In genomic region chr2:225025917-225026571, GRCh38 we compare ENCODE assay signal across 9 cellular contexts. TPM values are rescaled to one million over a fixed set of nuclear protein-coding genes. Genes with fewer than 3 reads are reported as not detected.
DNase-seq lines count a peak whose midpoint lies in the region; ATAC-seq and TF ChIP-seq lines count a peak whose summit lies in the region.
"Had no signal": no experiment of that assay in that cellular context is flagged by ENCODE, and none has a peak within 500 bp of the region (broad histone marks: within the 10 kb centered on the region; RNA-seq: fewer than 3 reads in every experiment).

No MANE protein-coding gene starts in this region.

- peaks cover 75% of the 10 kb centered on the region for H3K4me1 ChIP-seq in CD8-positive, alpha-beta memory T cell (ENCODE audit: insufficient read depth, low read length)

- no TSS peak for BruUV-seq in Calu3 (replicated peaks; lab: Mats Ljungman, UMichigan)

- H3K36me3 Mint-ChIP-seq in CD8-positive, alpha-beta memory T cell = peaks cover 0 to 23% (median 10%) of the 10 kb centered on the region in 3 donors
- H3K36me3 Mint-ChIP-seq in activated naive CD8-positive, alpha-beta T cell treated with anti-CD3 and anti-CD28 coated beads, Interleukin-2, amount 50 U/mL, for 24 hours (ENCODE audit: low read depth) = peaks cover 20% of the 10 kb centered on the region
- peaks cover 0 to 29% (median 4%) of the 10 kb centered on the region in 3 donors for H3K36me3 Mint-ChIP-seq in naive thymus-derived CD8-positive, alpha-beta T cell
- H3K36me3 Mint-ChIP-seq in Calu3 (ENCODE audit: insufficient read depth, unreplicated experiment) = no peaks in the 10 kb centered on the region

- peak overlapping the region in 6 of 7 donors; percentile 10 to 37 (median 24) for H3K4me3 Mint-ChIP-seq in CD8-positive, alpha-beta memory T cell
- H3K4me3 Mint-ChIP-seq in activated naive CD8-positive, alpha-beta T cell treated with anti-CD3 and anti-CD28 coated beads, Interleukin-2, amount 50 U/mL, for 24 hours = peak overlapping the region; percentile 1
- peak overlapping the region; percentile 2 to 72 (median 52) for H3K4me3 Mint-ChIP-seq in naive thymus-derived CD8-positive, alpha-beta T cell
- H3K4me3 Mint-ChIP-seq in Calu3 (ENCODE audit: low read depth, unreplicated experiment) = no peak overlapping the region

- TF ChIP-seq POLR2A in GM18505 (IDR thresholded peaks at IDR 0.05; ENCODE audit: borderline replicate concordance, extremely low read depth, insufficient read depth, insufficient read length) = no peak

- POLR2A ChIA-PET in CD8-positive, alpha-beta memory T cell (lab: Charles Lee) = no interaction called here
- POLR2A ChIA-PET in naive thymus-derived CD8-positive, alpha-beta T cell (lab: Charles Lee) = interaction anchor here (1.0 to 2.8 kb wide), 2 partner anchors 13 to 15 kb away, joined by 3 to 12 read pairs; partner anchors contain the start of gene DOCK10

- no peaks in the 10 kb centered on the region for H3K27me3 Mint-ChIP-seq in CD8-positive, alpha-beta memory T cell
- no peaks in the 10 kb centered on the region for H3K27me3 Mint-ChIP-seq in activated naive CD8-positive, alpha-beta T cell treated with anti-CD3 and anti-CD28 coated beads, Interleukin-2, amount 50 U/mL, for 24 hours
- H3K27me3 Mint-ChIP-seq in naive thymus-derived CD8-positive, alpha-beta T cell = no peaks in the 10 kb centered on the region
- no peaks in the 10 kb centered on the region for H3K27me3 Mint-ChIP-seq in Calu3 (ENCODE audit: unreplicated experiment)

- no peaks in the 10 kb centered on the region for H3K9me3 ChIP-seq in CD8-positive, alpha-beta memory T cell (ENCODE audit: low read length)

- intact Hi-C loops in Calu3 (cut with micrococcal nuclease; ENCODE audit: unreplicated experiment) = no loop called here

- CTCF ChIA-PET in CD8-positive, alpha-beta memory T cell (lab: Charles Lee) = interaction anchor here (1.0 to 1.9 kb wide), 3 partner anchors 14 to 24 kb away, joined by 4 to 8 read pairs (median 4); no protein-coding TSS in a partner anchor
- CTCF ChIA-PET in Calu3 (lab: Charles Lee) = interaction anchor here (0.5 kb wide), 1 partner anchor 558 kb away, joined by 8 read pairs; no protein-coding TSS in a partner anchor

- no peak for TF ChIP-seq CTCF in Calu3 (IDR thresholded peaks at IDR 0.05; ENCODE audit: unreplicated experiment)

- no peaks in the 10 kb centered on the region for H3K9me3 Mint-ChIP-seq in CD8-positive, alpha-beta memory T cell
- no peaks in the 10 kb centered on the region for H3K9me3 Mint-ChIP-seq in activated naive CD8-positive, alpha-beta T cell treated with anti-CD3 and anti-CD28 coated beads, Interleukin-2, amount 50 U/mL, for 24 hours
- no peaks in the 10 kb centered on the region for H3K9me3 Mint-ChIP-seq in naive thymus-derived CD8-positive, alpha-beta T cell
- no peaks in the 10 kb centered on the region for H3K9me3 Mint-ChIP-seq in Calu3 (ENCODE audit: low read depth, unreplicated experiment)

- peak in 1 of 5 donors; percentile 21 for DNase-seq in CD8-positive, alpha-beta memory T cell
- DNase-seq in Kasumi-1 (lab: John Stamatoyannopoulos, UW) = peak; percentile 72 to 81
- no peak for DNase-seq in activated naive CD8-positive, alpha-beta T cell treated with anti-CD3 and anti-CD28 coated beads, Interleukin-2, amount 50 U/mL, for 24 hours
- peak in 2 of 10 donors; percentile 22 for DNase-seq in naive thymus-derived CD8-positive, alpha-beta T cell
- no peak for DNase-seq in Calu3
- no peak for DNase-seq in 8988T
- DNase-seq: NCI-H1417 had no signal

- H3K4me3 ChIP-seq in CD8-positive, alpha-beta memory T cell (ENCODE audit: low read length) = no peak overlapping the region

- no peaks in the 10 kb centered on the region for H3K36me3 ChIP-seq in CD8-positive, alpha-beta memory T cell (ENCODE audit: insufficient read depth, low read length)

- H3K4me1 Mint-ChIP-seq in CD8-positive, alpha-beta memory T cell = peaks cover 73 to 88% (median 83%) of the 10 kb centered on the region in 3 donors
- peaks cover 83% of the 10 kb centered on the region for H3K4me1 Mint-ChIP-seq in activated naive CD8-positive, alpha-beta T cell treated with anti-CD3 and anti-CD28 coated beads, Interleukin-2, amount 50 U/mL, for 24 hours
- peaks cover 43 to 85% (median 80%) of the 10 kb centered on the region in 4 donors for H3K4me1 Mint-ChIP-seq in naive thymus-derived CD8-positive, alpha-beta T cell
- H3K4me1 Mint-ChIP-seq in Calu3 (ENCODE audit: low read depth, unreplicated experiment) = peaks cover 27% of the 10 kb centered on the region

- no peaks in the 10 kb centered on the region for H3K27me3 ChIP-seq in CD8-positive, alpha-beta memory T cell (ENCODE audit: insufficient read depth, low read length, poor library complexity, severe bottlenecking)

- H3K27ac Mint-ChIP-seq in CD8-positive, alpha-beta memory T cell = peak overlapping the region; percentile 46 to 90 (median 74)
- H3K27ac Mint-ChIP-seq in activated naive CD8-positive, alpha-beta T cell treated with anti-CD3 and anti-CD28 coated beads, Interleukin-2, amount 50 U/mL, for 24 hours = peak overlapping the region; percentile 62
- peak overlapping the region; percentile 29 to 80 (median 69) for H3K27ac Mint-ChIP-seq in naive thymus-derived CD8-positive, alpha-beta T cell
- no peak overlapping the region for H3K27ac Mint-ChIP-seq in Calu3 (ENCODE audit: unreplicated experiment)

- no peak overlapping the region for H3K27ac ChIP-seq in CD8-positive, alpha-beta memory T cell (ENCODE audit: low read depth, low read length)

- ATAC-seq in activated naive CD8-positive, alpha-beta T cell treated with anti-CD3 and anti-CD28 coated beads, Interleukin-2, amount 50 U/mL, for 24 hours = no peak
- ATAC-seq in naive thymus-derived CD8-positive, alpha-beta T cell = peak; percentile 74 to 78
- no peak for ATAC-seq in GM18505 (IDR thresholded peaks at IDR 0.05; ENCODE audit: unreplicated experiment)
- ATAC-seq in activated CD4-positive, CD25-positive, alpha-beta regulatory T cell treated with anti-CD3 and anti-CD28 coated beads, Interleukin-2, amount 50 U/mL, for 24 hours = no peak

RNA-seq across cellular contexts. Expression of gene DOCK10, which starts 16.2 kb away (rescaled TPM):
- 100 to 1,000 TPM; 135 to 138 TPM for total RNA-seq in CD8-positive, alpha-beta memory T cell
- 52.4 TPM for polyA plus RNA-seq in CD8-positive, alpha-beta memory T cell
- 100 to 1,000 TPM; 165 to 180 TPM for total RNA-seq in naive thymus-derived CD8-positive, alpha-beta T cell
- 10 to 100 TPM; 34.1 to 57.9 (median 47.8) TPM for polyA plus RNA-seq in naive thymus-derived CD8-positive, alpha-beta T cell
- 7.2 and 11.9 TPM in 2 replicates for total RNA-seq in Calu3 (2022)

Comparison
In these comparisons a context has a peak if more than half of its experiments do, and no peak if none do; other contexts are left out.
1. DNase-seq: peak in Kasumi-1 (2 of 2); none in activated naive CD8-positive, alpha-beta T cell treated with anti-CD3 and anti-CD28 coated beads, Interleukin-2, amount 50 U/mL, for 24 hours (single experiment), Calu3 (single experiment) and 8988T (single experiment).
2. ATAC-seq: peak in naive thymus-derived CD8-positive, alpha-beta T cell (2 of 2); none in activated naive CD8-positive, alpha-beta T cell treated with anti-CD3 and anti-CD28 coated beads, Interleukin-2, amount 50 U/mL, for 24 hours (single experiment), GM18505 (single experiment) and activated CD4-positive, CD25-positive, alpha-beta regulatory T cell treated with anti-CD3 and anti-CD28 coated beads, Interleukin-2, amount 50 U/mL, for 24 hours (0 of 2).
3. RNA of gene DOCK10, which starts 16.2 kb away (total RNA-seq): 165 to 180 TPM in naive thymus-derived CD8-positive, alpha-beta T cell and 135 to 138 TPM in CD8-positive, alpha-beta memory T cell; 7.2 to 11.9 TPM in Calu3; every median in the first group is over 10 times any median in the second.